8 cellular contexts compared by ENCODE assay signal in genomic region chr3:52237659-52238172, GRCh38. TPM values are rescaled to one million over a fixed set of nuclear protein-coding genes. Genes with fewer than 3 reads are reported as not detected.
DNase-seq lines count a peak whose midpoint lies in the region; ATAC-seq, FAIRE-seq and TF ChIP-seq lines count a peak whose summit lies in the region.

No MANE protein-coding gene starts in this region.

- H3K4me1 ChIP-seq in A549 (peaks cover 32% of the 10 kb centered on the region), H9 (ENCODE audit: insufficient read depth, low read length) (peaks cover 15% of the 10 kb centered on the region), upper lobe of right lung (peaks cover 33% of the 10 kb centered on the region)

- H3K27me3 Mint-ChIP-seq in H9 (ENCODE audit: low read depth) (peaks cover 3% of the 10 kb centered on the region), T-helper 17 cell (no peaks in the 10 kb centered on the region)

- no peaks in the 10 kb centered on the region for H3K79me1 ChIP-seq in H9 (ENCODE audit: insufficient read depth, low read depth, low read length, poor library complexity, severe bottlenecking)

- H3K27ac ChIP-seq in A549 (peak overlapping the region; percentile 98), H9 (ENCODE audit: insufficient read length, low read depth, low read length) (no peak overlapping the region), epithelial cell of prostate (peak overlapping the region; percentile 94), upper lobe of right lung (peak overlapping the region; percentile 84)

- no peak overlapping the region for H4K91ac ChIP-seq in H9 (ENCODE audit: insufficient read length, low read depth, low read length)

- TF ChIP-seq CTCF in A549 (IDR thresholded peaks at IDR 0.05) (no peak), H9 (conservative IDR thresholded peaks at IDR 0.05) (no peak; the same call in 1 of the 3 replicates), upper lobe of right lung (IDR thresholded peaks at IDR 0.05) (no peak)

- H2BK5ac ChIP-seq in H9 (ENCODE audit: insufficient read length, low read length) = no peak overlapping the region

- no peak overlapping the region for H2BK12ac ChIP-seq in H9 (ENCODE audit: insufficient read length, low read depth, low read length)

- H3K4me3 Mint-ChIP-seq in H9 (peak overlapping the region; percentile 91 to 95), T-helper 17 cell (peak overlapping the region; percentile 97)

- peaks cover 10% of the 10 kb centered on the region for H3K36me3 ChIP-seq in upper lobe of right lung

- no peak overlapping the region for H3T11ph ChIP-seq in H9 (ENCODE audit: low read length)

- H4K8ac ChIP-seq in H9 (replicated peaks; ENCODE audit: insufficient read length, low read depth, low read length) = no peak overlapping the region

- no peak overlapping the region for H3K23ac ChIP-seq in H9 (ENCODE audit: insufficient read length, low read depth, low read length)

- no peak overlapping the region for H2BK15ac ChIP-seq in H9 (ENCODE audit: low read depth, low read length)

- H3K9me3 ChIP-seq in A549 (no peaks in the 10 kb centered on the region), H9 (ENCODE audit: control insufficient read depth, low read depth, low read length) (no peaks in the 10 kb centered on the region), T-helper 17 cell (ENCODE audit: control insufficient read depth, low read length, poor library complexity, severe bottlenecking) (no peaks in the 10 kb centered on the region), upper lobe of right lung (no peaks in the 10 kb centered on the region)

- H4K5ac ChIP-seq in H9 (ENCODE audit: insufficient read length, low read depth, low read length) = no peak overlapping the region

- CTCF ChIA-PET in A549 (lab: Yijun Ruan, JAX) = interaction anchor here (0.5 to 11.4 kb wide), 7 partner anchors 11 to 209 kb away, joined by 3 to 198 read pairs (median 5); partner anchors contain the start of genes TLR9 and WDR82

- ATAC-seq in A549 = peak; percentile 78 to 85
- no peak for ATAC-seq in T-helper 17 cell
- ATAC-seq in upper lobe of right lung = peak; percentile 69

- POLR2A ChIA-PET in A549 (lab: Yijun Ruan, JAX) = interaction anchor here (0.7 to 2.4 kb wide), 5 partner anchors 11 to 242 kb away, joined by 3 to 28 read pairs (median 3); partner anchors contain the start of genes GLYCTK, RPL29 and WDR82

- H3K14ac ChIP-seq in H9 (ENCODE audit: insufficient read depth, low read length) = peak overlapping the region; percentile 61; the same call in 1 of the 2 replicates

- H3K36me3 Mint-ChIP-seq in H9 (ENCODE audit: insufficient read depth in 1 of 3, low read depth in 3 of 3) = peaks cover 0 to 19% (median 17%) of the 10 kb centered on the region in 3 experiments; a peak in 5 of 7 replicates
- peaks cover 2% of the 10 kb centered on the region for H3K36me3 Mint-ChIP-seq in T-helper 17 cell (ENCODE audit: low read depth)

- H2AK5ac ChIP-seq in H9 (ENCODE audit: insufficient read length, low read length) = no peak overlapping the region

- H3K4ac ChIP-seq in H9 (ENCODE audit: low read depth, low read length) = no peak overlapping the region; the same call in 1 of the 2 replicates

- peak; percentile 70 to 92 for DNase-seq in A549 (ENCODE audit: low read depth in 1 of 2, low spot score in 1 of 2)
- DNase-seq in H9 = peak; percentile 68
- DNase-seq in T-helper 17 cell = peak in 1 of 3 donors; percentile 4
- DNase-seq in epithelial cell of prostate (ENCODE audit: low read depth, low spot score) = no peak
- DNase-seq in midbrain (lab: John Stamatoyannopoulos, UW) = peak; percentile 72
- DNase-seq in upper lobe of right lung = peak; percentile 86
- DNase-seq in NCI-H510A treated with DMSO at 0.1 percent for 48 hours (lab: John Stamatoyannopoulos, UW) = no peak
- no peak for DNase-seq in OCI-M2 (lab: John Stamatoyannopoulos, UW; ENCODE audit: unreplicated experiment)

- no peak overlapping the region for H2BK20ac ChIP-seq in H9 (ENCODE audit: low read depth, low read length, poor library complexity, severe bottlenecking)

- H3K79me2 ChIP-seq in H9 (ENCODE audit: insufficient read depth, low read length) = peaks cover 5% of the 10 kb centered on the region; the same call in 1 of the 2 replicates

- H3K4me1 Mint-ChIP-seq in H9 = peaks cover 39 to 47% of the 10 kb centered on the region in 2 experiments
- peaks cover 51% of the 10 kb centered on the region for H3K4me1 Mint-ChIP-seq in T-helper 17 cell

- no peaks in the 10 kb centered on the region for H3K9me3 Mint-ChIP-seq in H9

- no peak for FAIRE-seq in A549 (lab: Jason Lieb, UNC)

- no peak overlapping the region for H3K56ac ChIP-seq in H9 (ENCODE audit: insufficient read length, low read depth, low read length)

- no peak for TF ChIP-seq EP300 in A549 (IDR thresholded peaks at IDR 0.05)

- intact Hi-C loops in upper lobe of right lung (cut with DNase I) = no loop called here

- 0% methylated on average over 1 of the region's 8 CpGs for WGBS in A549 (ENCODE audit: missing lambda C conversion rate)
- WGBS in H9 (ENCODE audit: extremely low coverage, insufficient read length, low lambda C conversion rate) = no CpG with 5 or more reads among the region's 8 CpGs

- H3K4me2 ChIP-seq in A549 (peak overlapping the region; percentile 79), H9 (ENCODE audit: insufficient read depth, insufficient read length, low read length) (peak overlapping the region; percentile 99)

- H2BK120ac ChIP-seq in H9 (ENCODE audit: low read depth, low read length, poor library complexity, severe bottlenecking) = no peak overlapping the region

- H4K20me1 ChIP-seq in H9 (ENCODE audit: control insufficient read depth, insufficient read depth, insufficient read length) = no peaks in the 10 kb centered on the region

- no peaks in the 10 kb centered on the region for H3K27me3 ChIP-seq in H9 (ENCODE audit: insufficient read depth, low read length)
- H3K27me3 ChIP-seq in upper lobe of right lung = no peaks in the 10 kb centered on the region

- H3K9ac ChIP-seq in H9 (ENCODE audit: extremely low read depth, insufficient read length, low read length) = no peak overlapping the region

- TF ChIP-seq POLR2A in A549 (IDR thresholded peaks at IDR 0.05; ENCODE audit: low read length) = no peak; the same call in 1 of the 2 replicates

- no peak overlapping the region for H3K18ac ChIP-seq in H9 (ENCODE audit: insufficient read length, low read depth, low read length)

- no peak overlapping the region for H3K27ac Mint-ChIP-seq in H9
- peak overlapping the region; percentile 95 for H3K27ac Mint-ChIP-seq in T-helper 17 cell

- H3K23me2 ChIP-seq in H9 (ENCODE audit: insufficient read length, low read depth, low read length, poor library complexity, severe bottlenecking) = peaks cover 8% of the 10 kb centered on the region

- H2AFZ ChIP-seq in H9 (ENCODE audit: low read length) = no peak overlapping the region

- H3K4me3 ChIP-seq in A549 (peak overlapping the region; percentile 96), upper lobe of right lung (peak overlapping the region; percentile 74)

- no peak for TF ChIP-seq RAD21 in A549 (conservative IDR thresholded peaks at IDR 0.05 in 1 of 2, IDR thresholded peaks at IDR 0.05 in 1 of 2)

TF ChIP-seq in A549, 52 proteins besides CTCF, POLR2A, EP300 and RAD21 (continues in another document):
- TF ChIP-seq MAZ (IDR thresholded peaks at IDR 0.05; ENCODE audit: borderline replicate concordance, low read depth, low read length) = no peak
- no peak for TF ChIP-seq SREBF2 (IDR thresholded peaks at IDR 0.05)
- TF ChIP-seq ZSCAN20 (CRISPR knock-in tag; IDR thresholded peaks at IDR 0.05) = no peak
- no peak for TF ChIP-seq FOSL2 (IDR thresholded peaks at IDR 0.05)
- TF ChIP-seq FOSL2 (CRISPR knock-in tag; IDR thresholded peaks at IDR 0.05) = peak; percentile 72

RNA-seq across cellular contexts. Expression of gene TWF2, which starts 1.2 kb away (rescaled TPM):
- 36.8 and 46.3 TPM in 2 replicates for polyA plus RNA-seq in A549 (2011; rRNA removed)
- 102 and 123 TPM in 2 replicates for polyA plus RNA-seq in A549 (2012; cell fraction: cytosol; rRNA removed)
- 130 and 152 TPM in 2 replicates for polyA plus RNA-seq in A549 (2012; cell fraction: nucleus; rRNA removed)
- 50.5 to 55.4 TPM (median 53.6 TPM) in 3 replicates for polyA plus RNA-seq in A549 (2017; fragmentation: RNase III; extraction: RNeasy Plus Mini Kit Qiagen cat#74134 plus additional on column Dnase treatment)
- 32.6 and 42.2 TPM in 2 replicates for polyA minus RNA-seq in A549 (2011; rRNA and poly(A)+ RNA removed)
- 44.8 and 50.9 TPM in 2 replicates for total RNA-seq in H9 (2021)
- 10 to 100 TPM; 44.8 to 48.2 TPM for total RNA-seq in T-helper 17 cell
- total RNA-seq in upper lobe of right lung = 50.4 TPM

RNA-seq across cellular contexts. Expression of gene PPM1M, which starts 7.8 kb away (rescaled TPM):
- polyA plus RNA-seq in A549 (2011; rRNA removed) (6.3 and 8.8 TPM in 2 replicates), A549 (2017; fragmentation: RNase III; extraction: RNeasy Plus Mini Kit Qiagen cat#74134 plus additional on column Dnase treatment) (5.8 to 8.0 TPM (median 5.9 TPM) in 3 replicates)
- polyA plus RNA-seq in A549 (2012; cell fraction: cytosol; rRNA removed) = 6.3 and 6.6 TPM in 2 replicates
- 12.4 and 13.8 TPM in 2 replicates for polyA plus RNA-seq in A549 (2012; cell fraction: nucleus; rRNA removed)
- 6.3 and 7.6 TPM in 2 replicates for polyA minus RNA-seq in A549 (2011; rRNA and poly(A)+ RNA removed)
- total RNA-seq in H9 (2021) (6.1 and 7.4 TPM in 2 replicates), T-helper 17 cell (10 to 100 TPM; 43.9 to 58.0 TPM), upper lobe of right lung (44.0 TPM)

RNA-seq across cellular contexts. Expression of gene TLR9, which starts 12.3 kb away (rescaled TPM):
- polyA plus RNA-seq in A549 (2011; rRNA removed) = 0.04 and 0.12 TPM in 2 replicates
- polyA plus RNA-seq in A549 (2012; cell fraction: cytosol; rRNA removed) = not detected in 2 replicates
- polyA plus RNA-seq in A549 (2012; cell fraction: nucleus; rRNA removed) = 0.18 and 0.48 TPM in 2 replicates
- polyA plus RNA-seq in A549 (2017; fragmentation: RNase III; extraction: RNeasy Plus Mini Kit Qiagen cat#74134 plus additional on column Dnase treatment) = not detected in 3 replicates
- 0.10 TPM in 1 of 2 replicates, not detected in the other for polyA minus RNA-seq in A549 (2011; rRNA and poly(A)+ RNA removed)
- not detected in 2 replicates for total RNA-seq in H9 (2021)
- under 1 TPM in 1 of 2 donors, not detected in 1; 0.42 TPM for total RNA-seq in T-helper 17 cell
- total RNA-seq in upper lobe of right lung = 0.87 TPM

RNA-seq across cellular contexts. Expression of gene ALAS1, which starts 39.8 kb away (rescaled TPM):
- polyA plus RNA-seq in A549 (2011; rRNA removed) (59.7 and 63.7 TPM in 2 replicates), A549 (2017; fragmentation: RNase III; extraction: RNeasy Plus Mini Kit Qiagen cat#74134 plus additional on column Dnase treatment) (50.5 to 56.8 TPM (median 53.9 TPM) in 3 replicates)
- 69.1 and 77.6 TPM in 2 replicates for polyA plus RNA-seq in A549 (2012; cell fraction: cytosol; rRNA removed)
- 108 and 109 TPM in 2 replicates for polyA plus RNA-seq in A549 (2012; cell fraction: nucleus; rRNA removed)
- polyA minus RNA-seq in A549 (2011; rRNA and poly(A)+ RNA removed) = 48.5 and 50.9 TPM in 2 replicates
- total RNA-seq in H9 (2021) (39.1 and 40.4 TPM in 2 replicates), T-helper 17 cell (10 to 100 TPM; 14.4 to 15.6 TPM), upper lobe of right lung (78.9 TPM)

RNA-seq across cellular contexts. Expression of gene WDR82, which starts 40.7 kb away (rescaled TPM):
- polyA plus RNA-seq in A549 (2011; rRNA removed) (52.7 and 58.5 TPM in 2 replicates), A549 (2017; fragmentation: RNase III; extraction: RNeasy Plus Mini Kit Qiagen cat#74134 plus additional on column Dnase treatment) (50.6 to 53.8 TPM (median 52.4 TPM) in 3 replicates)
- polyA plus RNA-seq in A549 (2012; cell fraction: cytosol; rRNA removed) = 22.9 and 30.7 TPM in 2 replicates
- polyA plus RNA-seq in A549 (2012; cell fraction: nucleus; rRNA removed) = 9.2 and 12.6 TPM in 2 replicates
- polyA minus RNA-seq in A549 (2011; rRNA and poly(A)+ RNA removed) = 42.8 and 42.9 TPM in 2 replicates
- total RNA-seq in H9 (2021) (83.1 and 84.3 TPM in 2 replicates), T-helper 17 cell (100 to 1,000 TPM; 109 to 114 TPM), upper lobe of right lung (61.9 TPM)

Comparison
In these comparisons a context has a peak if more than half of its experiments do, and no peak if none do; other contexts are left out.
1. DNase-seq: peak in A549 (2 of 2), H9 (single experiment), midbrain (single experiment) and upper lobe of right lung (single experiment); none in epithelial cell of prostate (single experiment), NCI-H510A treated with DMSO at 0.1 percent for 48 hours (single experiment) and OCI-M2 (single experiment).